In the genomic region with DNA sequence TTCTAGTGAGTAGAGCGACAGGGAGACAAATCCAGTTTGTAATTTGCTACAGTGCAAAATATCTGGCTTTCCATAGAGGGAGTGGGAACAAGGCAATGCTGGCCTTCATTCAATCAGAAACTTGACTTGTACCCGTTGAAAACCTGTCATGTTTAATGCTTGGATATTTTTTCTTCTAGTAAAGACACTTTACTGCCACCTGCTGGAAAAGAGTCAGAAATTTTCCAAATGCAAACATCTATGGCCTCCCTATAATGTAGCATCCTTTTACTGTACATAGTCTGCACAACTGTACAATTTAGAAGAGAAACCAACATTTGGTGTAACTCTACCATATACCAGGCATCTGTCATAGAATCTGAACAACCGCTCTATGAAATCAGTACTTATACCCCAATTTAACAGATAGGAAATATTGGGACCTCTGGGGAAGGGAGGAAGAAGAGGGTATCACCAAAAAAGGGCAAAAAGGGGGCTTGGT, we compare ENCODE assay signal across 8 cellular contexts. TPM values are rescaled to one million over a fixed set of nuclear protein-coding genes. Genes with fewer than 3 reads are reported as not detected.
DNase-seq lines count a peak whose midpoint lies in the region; ATAC-seq, FAIRE-seq and TF ChIP-seq lines count a peak whose summit lies in the region.

No MANE protein-coding gene starts in this region.

- peaks cover 5 to 7% (median 6%) of the 10 kb centered on the region in 3 donors for H3K4me1 Mint-ChIP-seq in naive B cell

- H3K27me3 Mint-ChIP-seq in naive B cell = no peaks in the 10 kb centered on the region

- peak; percentile 86 for ATAC-seq in SK-N-SH treated with all-trans-retinoic acid at 6 μM for 48 hours
- peak; percentile 66 to 80 for ATAC-seq in naive B cell (ENCODE audit: low read depth in 2 of 2)
- ATAC-seq in GM18505 (IDR thresholded peaks at IDR 0.05; ENCODE audit: unreplicated experiment) = no peak
- no peak for ATAC-seq in HG03571 (IDR thresholded peaks at IDR 0.05; ENCODE audit: unreplicated experiment)

- H3K4me1 ChIP-seq in endothelial cell of umbilical vein (ENCODE audit: control insufficient read depth, extremely low read depth, insufficient read depth, low read length) = peaks cover 7% of the 10 kb centered on the region

- H3K9ac ChIP-seq in endothelial cell of umbilical vein (replicated peaks; ENCODE audit: extremely low read depth, insufficient read depth, low read length) = no peak overlapping the region

- no peaks in the 10 kb centered on the region for H3K9me3 Mint-ChIP-seq in naive B cell

- no peak for TF ChIP-seq POLR2A in endothelial cell of umbilical vein (IDR thresholded peaks at IDR 0.05; ENCODE audit: low read depth, low read length)
- TF ChIP-seq POLR2A in GM18505 (IDR thresholded peaks at IDR 0.05; ENCODE audit: borderline replicate concordance, extremely low read depth, insufficient read depth, insufficient read length) = no peak

- dilution Hi-C loops in endothelial cell of umbilical vein (cut with MboI; ENCODE audit: extremely low pct_ligation_motif_present, low sequenced_read_pairs) = no loop called here

- peak; percentile 85 for FAIRE-seq in endothelial cell of umbilical vein (lab: Jason Lieb, UNC)

- H4K20me1 ChIP-seq in endothelial cell of umbilical vein (replicated peaks; ENCODE audit: control insufficient read depth, extremely low read depth, insufficient read depth, low read length) = peaks cover 5% of the 10 kb centered on the region

- no TSS peak for BruUV-seq in endothelial cell of umbilical vein (replicated peaks; lab: Mats Ljungman, UMichigan)

- POLR2A ChIA-PET in endothelial cell of umbilical vein (lab: Charles Lee) = no interaction called here

- H3K27me3 ChIP-seq in endothelial cell of umbilical vein (ENCODE audit: control insufficient read depth in 2 of 2, insufficient read depth in 2 of 2, low read length in 2 of 2) = no peaks in the 10 kb centered on the region

- peak overlapping the region in 2 of 6 donors; percentile 12 to 68 for H3K27ac Mint-ChIP-seq in naive B cell

- CTCF ChIA-PET in endothelial cell of umbilical vein (lab: Charles Lee) = interaction anchor here (0.6 to 2.8 kb wide), 12 partner anchors 10 to 260 kb away, joined by 3 to 29 read pairs (median 4); no protein-coding TSS in a partner anchor

- peaks cover 10 to 18% of the 10 kb centered on the region in 2 experiments for H3K36me3 ChIP-seq in endothelial cell of umbilical vein (ENCODE audit: control insufficient read depth in 2 of 2, extremely low read depth in 1 of 2, insufficient read depth in 2 of 2, low read length in 2 of 2)

- intact Hi-C loops in endothelial cell of umbilical vein (cut with micrococcal nuclease) = loop anchor here (1.0 kb wide), 3 partner anchors 17 to 125 kb away; a partner anchor contains a TSS

- H2AFZ ChIP-seq in endothelial cell of umbilical vein (ENCODE audit: low read depth, low read length) = no peak overlapping the region

- no peak overlapping the region for H3K4me3 ChIP-seq in endothelial cell of umbilical vein (replicated peaks in 1 of 3; ENCODE audit: insufficient read depth in 1 of 3, low read depth in 1 of 3, low read length in 3 of 3)

- H3K79me2 ChIP-seq in endothelial cell of umbilical vein (ENCODE audit: control insufficient read depth, insufficient read depth, low read length) = no peaks in the 10 kb centered on the region

- TF ChIP-seq CTCF in GM10266 (IDR thresholded peaks at IDR 0.05; ENCODE audit: control insufficient read depth, insufficient read depth, low read depth, missing control alignments) = peak; percentile 51
- peak; percentile 21 to 40 for TF ChIP-seq CTCF in endothelial cell of umbilical vein (IDR thresholded peaks at IDR 0.05; ENCODE audit: extremely low read depth in 1 of 2, insufficient read depth in 1 of 2, low read depth in 1 of 2, low read length in 2 of 2)

- no peak overlapping the region for H3K27ac ChIP-seq in endothelial cell of umbilical vein (ENCODE audit: insufficient read depth, low read depth, low read length)

- H3K4me2 ChIP-seq in endothelial cell of umbilical vein (ENCODE audit: insufficient read depth, low read length) = peak overlapping the region; percentile 19

- no peak overlapping the region for H3K4me3 Mint-ChIP-seq in naive B cell

- no peaks in the 10 kb centered on the region for H3K9me3 ChIP-seq in endothelial cell of umbilical vein (replicated peaks; ENCODE audit: control insufficient read depth, insufficient read depth, low read length)

- H3K9me1 ChIP-seq in endothelial cell of umbilical vein (replicated peaks; ENCODE audit: control insufficient read depth, extremely low read depth, insufficient read depth, low read length) = no peaks in the 10 kb centered on the region

- peaks cover 8 to 13% of the 10 kb centered on the region in 2 donors for H3K36me3 Mint-ChIP-seq in naive B cell

- DNase-seq in AG08395 (ENCODE audit: low spot score) (peak; percentile 62), GM10266 (ENCODE audit: extremely low spot score) (peak; percentile 55), NCI-H1417 treated with DMSO at 0.1 percent for 48 hours (lab: John Stamatoyannopoulos, UW) (peak; percentile 19), endothelial cell of umbilical vein (ENCODE audit: low read depth, low spot score) (peak; percentile 70), naive B cell (peak; percentile 58)

TF ChIP-seq in SK-N-SH treated with all-trans-retinoic acid at 6 μM for 48 hours, 23 proteins besides CTCF, POLR2A, EP300 and RAD21 (continues in another document):
- TF ChIP-seq ARNTL (CRISPR knock-in tag; IDR thresholded peaks at IDR 0.05; ENCODE audit: borderline replicate concordance, low read depth) = no peak
- TF ChIP-seq, protein P1, sequence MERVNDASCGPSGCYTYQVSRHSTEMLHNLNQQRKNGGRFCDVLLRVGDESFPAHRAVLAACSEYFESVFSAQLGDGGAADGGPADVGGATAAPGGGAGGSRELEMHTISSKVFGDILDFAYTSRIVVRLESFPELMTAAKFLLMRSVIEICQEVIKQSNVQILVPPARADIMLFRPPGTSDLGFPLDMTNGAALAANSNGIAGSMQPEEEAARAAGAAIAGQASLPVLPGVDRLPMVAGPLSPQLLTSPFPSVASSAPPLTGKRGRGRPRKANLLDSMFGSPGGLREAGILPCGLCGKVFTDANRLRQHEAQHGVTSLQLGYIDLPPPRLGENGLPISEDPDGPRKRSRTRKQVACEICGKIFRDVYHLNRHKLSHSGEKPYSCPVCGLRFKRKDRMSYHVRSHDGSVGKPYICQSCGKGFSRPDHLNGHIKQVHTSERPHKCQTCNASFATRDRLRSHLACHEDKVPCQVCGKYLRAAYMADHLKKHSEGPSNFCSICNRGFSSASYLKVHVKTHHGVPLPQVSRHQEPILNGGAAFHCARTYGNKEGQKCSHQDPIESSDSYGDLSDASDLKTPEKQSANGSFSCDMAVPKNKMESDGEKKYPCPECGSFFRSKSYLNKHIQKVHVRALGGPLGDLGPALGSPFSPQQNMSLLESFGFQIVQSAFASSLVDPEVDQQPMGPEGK (CRISPR knock-in tag; IDR thresholded peaks at IDR 0.05; ENCODE audit: borderline replicate concordance) = no peak

TF ChIP-seq in endothelial cell of umbilical vein, 7 proteins besides CTCF, POLR2A, EP300 and RAD21:
- TF ChIP-seq FOS (IDR thresholded peaks at IDR 0.05; ENCODE audit: borderline replicate concordance, insufficient read depth, low read length) = no peak
- TF ChIP-seq MYC (IDR thresholded peaks at IDR 0.05; ENCODE audit: low read depth, low read length) = no peak
- no peak for TF ChIP-seq GATA2 (IDR thresholded peaks at IDR 0.05; ENCODE audit: insufficient read depth, insufficient read length, low read depth, low read length)
- TF ChIP-seq, protein P2, sequence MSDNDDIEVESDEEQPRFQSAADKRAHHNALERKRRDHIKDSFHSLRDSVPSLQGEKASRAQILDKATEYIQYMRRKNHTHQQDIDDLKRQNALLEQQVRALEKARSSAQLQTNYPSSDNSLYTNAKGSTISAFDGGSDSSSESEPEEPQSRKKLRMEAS (IDR thresholded peaks at IDR 0.05; ENCODE audit: insufficient read depth, insufficient read length) = no peak
- no peak for TF ChIP-seq JUN (IDR thresholded peaks at IDR 0.05; ENCODE audit: borderline replicate concordance, insufficient read depth, insufficient read length, low read depth)
- TF ChIP-seq POLR2AphosphoS5 (IDR thresholded peaks at IDR 0.05; ENCODE audit: insufficient read depth, low read depth, low read length) = no peak
- TF ChIP-seq EZH2 (IDR thresholded peaks at IDR 0.05; ENCODE audit: borderline replicate concordance, low read depth, low read length, severe bottlenecking) = no peak

RNA-seq across cellular contexts. Expression of a gene that starts 16.7 kb away (rescaled TPM):
- total RNA-seq in endothelial cell of umbilical vein = 30.6 and 34.3 TPM in 2 replicates
- 33.3 and 36.1 TPM in 2 replicates for polyA plus RNA-seq in endothelial cell of umbilical vein
- polyA plus RNA-seq in endothelial cell of umbilical vein (2011; cell fraction: cytosol; rRNA removed) = 25.9 and 27.9 TPM in 2 replicates
- 35.0 and 37.4 TPM in 2 replicates for polyA plus RNA-seq in endothelial cell of umbilical vein (2011; cell fraction: nucleus; rRNA removed)
- polyA plus RNA-seq in endothelial cell of umbilical vein (2012) = 22.1 and 24.7 TPM in 2 replicates
- polyA minus RNA-seq in endothelial cell of umbilical vein = 56.4 and 58.8 TPM in 2 replicates
- polyA minus RNA-seq in endothelial cell of umbilical vein (2011; cell fraction: cytosol; rRNA and poly(A)+ RNA removed) = 9.3 TPM
- 15.1 and 19.3 TPM in 2 replicates for polyA minus RNA-seq in endothelial cell of umbilical vein (2011; cell fraction: nucleus; rRNA and poly(A)+ RNA removed)
- 10 to 100 TPM; 16.0 to 24.6 (median 18.6) TPM for polyA plus RNA-seq in naive B cell (ENCODE audit: low read depth in 6 of 6)

Comparison
In these comparisons a context has a peak if more than half of its experiments do, and no peak if none do; other contexts are left out.
1. DNase-seq: peak in every context shown above with its lines; median percentile 70 in endothelial cell of umbilical vein; 62 in AG08395; 58 in naive B cell; 55 in GM10266; 19 in NCI-H1417 treated with DMSO at 0.1 percent for 48 hours.
2. ATAC-seq: peak in SK-N-SH treated with all-trans-retinoic acid at 6 μM for 48 hours (single experiment) and naive B cell (2 of 2); none in GM18505 (single experiment) and HG03571 (single experiment).